ENCODE assay signal across 13 cellular contexts in the genomic region with DNA sequence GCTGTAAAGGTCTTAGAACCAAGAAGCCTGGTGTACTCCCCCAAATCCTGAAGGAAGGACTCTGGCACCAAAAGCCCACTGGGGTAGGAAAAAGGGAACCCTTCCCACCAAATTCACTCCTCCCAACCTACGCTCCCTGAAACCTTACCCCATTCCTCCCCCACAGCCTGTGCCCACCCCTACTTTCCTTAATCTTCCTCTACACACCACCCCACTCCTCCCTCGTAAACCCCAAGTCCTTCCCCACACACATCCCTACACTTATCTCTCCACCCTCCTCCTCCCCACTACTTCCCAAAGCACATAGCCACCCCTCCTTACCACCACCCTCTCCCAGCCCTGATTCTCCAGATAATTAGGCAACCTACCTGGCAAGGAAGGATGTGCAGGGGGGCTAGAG. TPM values are rescaled to one million over a fixed set of nuclear protein-coding genes. Genes with fewer than 3 reads are reported as not detected.
DNase-seq lines count a peak whose midpoint lies in the region; ATAC-seq and TF ChIP-seq lines count a peak whose summit lies in the region.
"Had no signal": no experiment of that assay in that cellular context is flagged by ENCODE, and none has a peak within 500 bp of the region (broad histone marks: within the 10 kb centered on the region; RNA-seq: fewer than 3 reads in every experiment).

No MANE protein-coding gene starts in this region.

- peak overlapping the region; percentile 67 for H3K4me2 ChIP-seq in SU-DHL-6 (ENCODE audit: low read depth, low read length, poor library complexity, severe bottlenecking)

- intact Hi-C loops in Right ventricle myocardium inferior (cut with DNase I), result loop anchor here (5.0 kb wide), 1 partner anchor 70 kb away; no protein-coding TSS in a partner anchor
- intact Hi-C loops in spleen (cut with DNase I; ENCODE audit: low total_unique reads), result no loop called here

- no peak for ATAC-seq in Right ventricle myocardium inferior

- H3K27me3 ChIP-seq in cardiac muscle cell (no peaks in the 10 kb centered on the region), SU-DHL-6 (ENCODE audit: low read length) (no peaks in the 10 kb centered on the region), spleen (replicated peaks in 1 of 7) (peaks cover 0 to 7% (median 0%) of the 10 kb centered on the region in 7 donors), MG63 (no peaks in the 10 kb centered on the region)

- no peak overlapping the region for H3K27ac Mint-ChIP-seq in type B pancreatic cell
- H3K27ac Mint-ChIP-seq: IgD-negative memory B cell had no signal

- peaks cover 23% of the 10 kb centered on the region for H3K79me2 ChIP-seq in SU-DHL-6 (ENCODE audit: insufficient read depth, low read length)

- H4K20me1 ChIP-seq in SU-DHL-6 (ENCODE audit: low read depth, low read length), result no peaks in the 10 kb centered on the region

- no peak overlapping the region for H3K27ac ChIP-seq in cardiac muscle cell
- no peak overlapping the region for H3K27ac ChIP-seq in SU-DHL-6 (ENCODE audit: low read depth, low read length)
- H3K27ac ChIP-seq in spleen, result no peak overlapping the region

- TF ChIP-seq POLR2A in spleen (IDR thresholded peaks at IDR 0.05), result no peak

- no peaks in the 10 kb centered on the region for H3F3A ChIP-seq in SU-DHL-6 (ENCODE audit: insufficient read depth)

- no peaks in the 10 kb centered on the region for H3K9me3 Mint-ChIP-seq in type B pancreatic cell
- H3K9me3 Mint-ChIP-seq: IgD-negative memory B cell had no signal

- H3K4me1 ChIP-seq in cardiac muscle cell (ENCODE audit: low read depth) (peaks cover 8% of the 10 kb centered on the region), spleen (peaks cover 0 to 26% (median 15%) of the 10 kb centered on the region in 6 donors)

- peak overlapping the region; percentile 74 for H3K4me3 ChIP-seq in cardiac muscle cell
- no peak overlapping the region for H3K4me3 ChIP-seq in SU-DHL-6 (ENCODE audit: insufficient read depth, low read length, poor library complexity, severe bottlenecking)
- peak overlapping the region; percentile 77 to 79 for H3K4me3 ChIP-seq in foreskin fibroblast (ENCODE audit: low read depth in 1 of 2, low read length in 2 of 2)
- peak overlapping the region in 1 of 8 donors; percentile 86 for H3K4me3 ChIP-seq in spleen
- H3K4me3 ChIP-seq in MG63, result no peak overlapping the region

- peak overlapping the region; percentile 87 for H3K9ac ChIP-seq in SU-DHL-6 (ENCODE audit: low read length)

- H3K36me3 Mint-ChIP-seq in type B pancreatic cell, result peaks cover 11% of the 10 kb centered on the region

- H3K9me2 ChIP-seq in SU-DHL-6 (replicated peaks; ENCODE audit: insufficient read depth, low read length), result no peaks in the 10 kb centered on the region

- TF ChIP-seq CTCF in cardiac muscle cell (IDR thresholded peaks at IDR 0.05; ENCODE audit: low read depth, low read length) (no peak), SU-DHL-6 (IDR thresholded peaks at IDR 0.05; ENCODE audit: insufficient read depth, low read length, poor library complexity, severe bottlenecking) (no peak), foreskin fibroblast (IDR thresholded peaks at IDR 0.05; ENCODE audit: low read depth, low read length) (no peak), type B pancreatic cell (conservative IDR thresholded peaks at IDR 0.05) (no peak), spleen (IDR thresholded peaks at IDR 0.05 in 8 of 11, conservative IDR thresholded peaks at IDR 0.05 in 3 of 11) (no peak)

- H3K36me3 ChIP-seq in cardiac muscle cell (peaks cover 7% of the 10 kb centered on the region), SU-DHL-6 (ENCODE audit: low read length) (no peaks in the 10 kb centered on the region), spleen (peaks cover 0 to 38% (median 20%) of the 10 kb centered on the region in 6 donors), MG63 (peaks cover 2% of the 10 kb centered on the region; the same call in 1 of the 2 replicates)

- 49 to 84% (median 55%) methylated on average over 2 of the region's 2 CpGs for WGBS in spleen, 5 donors

- DNase-seq in cardiac muscle cell (ENCODE audit: low read depth in 1 of 2, low spot score in 1 of 2) (no peak), Right ventricle myocardium inferior (ENCODE audit: missing footprints) (no peak), foreskin fibroblast (no peak), type B pancreatic cell (ENCODE audit: extremely low spot score, unreplicated experiment) (no peak), spleen (no peak), AG08395 (ENCODE audit: low spot score) (no peak), MG63 (no peak)
- DNase-seq: activated gamma-delta T cell treated with Interleukin-2 at 50 U/mL for 16 hours, COR-L47, NCI-H226, retina had no signal

- H2AFZ ChIP-seq in SU-DHL-6 (ENCODE audit: low read depth, low read length, severe bottlenecking), result no peak overlapping the region

- H3K4me1 Mint-ChIP-seq in type B pancreatic cell (ENCODE audit: unreplicated experiment), result peaks cover 4% of the 10 kb centered on the region

- no peaks in the 10 kb centered on the region for H3K9me3 ChIP-seq in cardiac muscle cell (ENCODE audit: low read depth)
- no peaks in the 10 kb centered on the region for H3K9me3 ChIP-seq in SU-DHL-6 (ENCODE audit: insufficient read depth, low read length)
- H3K9me3 ChIP-seq in spleen, result no peaks in the 10 kb centered on the region
- H3K9me3 ChIP-seq in MG63, result no peaks in the 10 kb centered on the region

- H3K27me3 Mint-ChIP-seq in type B pancreatic cell, result no peaks in the 10 kb centered on the region
- H3K27me3 Mint-ChIP-seq: IgD-negative memory B cell had no signal

- H3K4me3 Mint-ChIP-seq in type B pancreatic cell, result peak overlapping the region; percentile 95

RNA-seq across cellular contexts. Expression of a gene that starts 1.7 kb away (rescaled TPM):
- total RNA-seq in cardiac muscle cell (77.8 and 112 TPM in 2 replicates), Right ventricle myocardium inferior (14.2 TPM), type B pancreatic cell (ENCODE audit: low replicate concordance) (34.9 and 67.8 TPM in 2 replicates), spleen (10 to 100 TPM; 22.2 to 34.5 (median 23.3) TPM)
- polyA plus RNA-seq in cardiac muscle cell (24.8 and 34.4 TPM in 2 replicates), spleen (10 to 100 TPM in 1 of 3 donors, 1 to 10 TPM in 2; 6.3 to 13.1 (median 8.7) TPM)
- 2.7 and 10.0 TPM in 2 replicates for total RNA-seq in MG63 (2014; rRNA removed; shearing (Covaris generic); ENCODE audit: low replicate concordance)

RNA-seq across cellular contexts. Expression of a gene that starts 29.2 kb away (rescaled TPM):
- total RNA-seq in cardiac muscle cell, result not detected in 2 replicates
- polyA plus RNA-seq in cardiac muscle cell, result not detected in 2 replicates
- total RNA-seq in Right ventricle myocardium inferior, result not detected
- 3.9 and 15.3 TPM in 2 replicates for total RNA-seq in type B pancreatic cell (ENCODE audit: low replicate concordance)
- not detected for total RNA-seq in spleen
- not detected for polyA plus RNA-seq in spleen
- total RNA-seq in MG63 (2014; rRNA removed; shearing (Covaris generic); ENCODE audit: low replicate concordance), result not detected in 2 replicates
- polyA plus RNA-seq: IgD-negative memory B cell had no signal

RNA-seq across cellular contexts. Expression of a gene that starts 31.2 kb away (rescaled TPM):
- total RNA-seq in cardiac muscle cell (524 and 770 TPM in 2 replicates), Right ventricle myocardium inferior (120 TPM), type B pancreatic cell (ENCODE audit: low replicate concordance) (428 and 634 TPM in 2 replicates), spleen (100 to 1,000 TPM; 218 to 249 (median 234) TPM)
- polyA plus RNA-seq in cardiac muscle cell (278 and 318 TPM in 2 replicates), spleen (100 to 1,000 TPM; 101 to 128 (median 112) TPM)
- total RNA-seq in MG63 (2014; rRNA removed; shearing (Covaris generic); ENCODE audit: low replicate concordance), result 471 and 489 TPM in 2 replicates

RNA-seq across cellular contexts. Expression of a gene that starts 49.3 kb away (rescaled TPM):
- total RNA-seq in cardiac muscle cell, result 99.7 and 158 TPM in 2 replicates
- polyA plus RNA-seq in cardiac muscle cell, result 60.4 and 115 TPM in 2 replicates
- total RNA-seq in Right ventricle myocardium inferior, result 105 TPM
- total RNA-seq in type B pancreatic cell (ENCODE audit: low replicate concordance), result 1.7 and 3.6 TPM in 2 replicates
- total RNA-seq in spleen, result 1 to 10 TPM; 1.5 to 8.3 (median 3.1) TPM
- 1 to 10 TPM; 1.4 to 1.8 (median 1.7) TPM for polyA plus RNA-seq in spleen
- 0.86 and 0.92 TPM in 2 replicates for total RNA-seq in MG63 (2014; rRNA removed; shearing (Covaris generic); ENCODE audit: low replicate concordance)
- polyA plus RNA-seq: IgD-negative memory B cell had no signal

Comparison
In these comparisons a context has a peak if more than half of its experiments do, and no peak if none do; other contexts are left out.
1. H3K4me3 ChIP-seq: peak in cardiac muscle cell (single experiment) and foreskin fibroblast (2 of 2); none in SU-DHL-6 (single experiment) and MG63 (single experiment).